ENCODE assay signal across 21 cellular contexts in the genomic region with DNA sequence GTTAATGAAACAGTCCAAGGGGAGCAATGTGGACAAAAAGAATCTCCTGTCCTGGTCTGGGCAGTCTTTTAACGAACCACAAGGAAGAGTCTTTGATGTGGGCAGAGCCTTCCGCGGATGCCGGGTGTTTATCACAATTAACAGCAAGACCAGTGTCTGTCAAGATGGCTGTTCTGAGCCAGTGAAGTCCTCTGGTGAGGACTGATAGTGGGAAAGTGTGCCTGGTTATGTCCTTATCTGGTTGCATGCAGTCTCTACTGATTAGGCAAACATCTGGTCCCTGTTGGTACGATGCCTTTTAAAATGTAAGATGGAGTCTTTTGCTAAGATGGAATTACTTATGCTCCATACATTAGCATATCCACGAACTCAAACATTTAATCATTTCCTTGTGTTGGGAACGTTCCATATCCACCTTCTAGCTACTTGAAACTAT.
"Had no signal": no experiment of that assay in that cellular context is flagged by ENCODE, and none has a peak within 500 bp of the region (broad histone marks: within the 10 kb centered on the region; RNA-seq: fewer than 3 reads in every experiment).

No MANE protein-coding gene starts in this region.

- H3K4me1 Mint-ChIP-seq: activated CD4-positive, alpha-beta T cell treated with anti-CD3 and anti-CD28 coated beads, Interleukin-2, amount 10 ng/mL, durations not matched to agents 24 days and 14 days; activated CD8-positive, alpha-beta memory T cell treated with anti-CD3 and anti-CD28 coated beads, Interleukin-2, amount 10 ng/mL, durations not matched to agents 7 days and 5 days; activated naive CD4-positive, alpha-beta T cell treated with anti-CD3 and anti-CD28 coated beads, Interleukin-2, amount 10 ng/mL, durations not matched to agents 7 days and 5 days; activated naive CD8-positive, alpha-beta T cell treated with anti-CD3 and anti-CD28 coated beads, Interleukin-2, amount 50 U/mL, for 24 hours; naive thymus-derived CD4-positive, alpha-beta T cell had no signal

- H3K4me3 ChIP-seq: cardiac muscle cell, heart right ventricle, lower lobe of right lung, upper lobe of left lung had no signal

- H3K36me3 ChIP-seq: cardiac muscle cell, heart right ventricle, lower lobe of right lung, upper lobe of left lung had no signal

- H3K27ac ChIP-seq: cardiac muscle cell, heart right ventricle, lower lobe of right lung, upper lobe of left lung, VCaP had no signal

- H3K27me3 Mint-ChIP-seq: activated CD4-positive, alpha-beta T cell treated with anti-CD3 and anti-CD28 coated beads, Interleukin-2, amount 10 ng/mL, durations not matched to agents 24 days and 14 days; activated CD8-positive, alpha-beta memory T cell treated with anti-CD3 and anti-CD28 coated beads, Interleukin-2, amount 10 ng/mL, durations not matched to agents 7 days and 5 days; activated CD8-positive, alpha-beta T cell treated with anti-CD3 and anti-CD28 coated beads for 36 hours; activated naive CD4-positive, alpha-beta T cell treated with anti-CD3 and anti-CD28 coated beads, Interleukin-2, amount 10 ng/mL, durations not matched to agents 7 days and 5 days; activated naive CD8-positive, alpha-beta T cell treated with anti-CD3 and anti-CD28 coated beads, Interleukin-2, amount 50 U/mL, for 24 hours; progenitor cell of endocrine pancreas had no signal

- DNase-seq: activated CD4-positive, alpha-beta T cell treated with anti-CD3 and anti-CD28 coated beads, Interleukin-2, amount 10 ng/mL, durations not matched to agents 24 days and 14 days; activated CD8-positive, alpha-beta memory T cell treated with anti-CD3 and anti-CD28 coated beads, Interleukin-2, amount 10 ng/mL, durations not matched to agents 7 days and 5 days; activated CD8-positive, alpha-beta T cell treated with anti-CD3 and anti-CD28 coated beads for 36 hours; activated effector memory CD4-positive, alpha-beta T cell treated with anti-CD3 and anti-CD28 coated beads, Interleukin-2, amount 50 U/mL, for 16 hours; activated naive CD4-positive, alpha-beta T cell treated with anti-CD3 and anti-CD28 coated beads, Interleukin-2, amount 10 ng/mL, durations not matched to agents 7 days and 5 days; activated naive CD8-positive, alpha-beta T cell treated with anti-CD3 and anti-CD28 coated beads, Interleukin-2, amount 50 U/mL, for 24 hours; activated T-cell treated with anti-CD3 and anti-CD28 coated beads for 4 hours; cortex of kidney; foreskin fibroblast; heart right ventricle; lower lobe of right lung; naive thymus-derived CD4-positive, alpha-beta T cell; stimulated activated CD4-positive, alpha-beta T cell treated with anti-CD3 and anti-CD28 coated beads, Interleukin-4, amount 100 ng/mL, for 24 hours; stimulated activated naive CD8-positive, alpha-beta T cell treated with anti-CD3 and anti-CD28 coated beads, Interleukin-15, Interleukin-2, amounts not matched to agents 100 U/mL and 50 U/mL, for 24 hours; T-helper 9 cell; upper lobe of left lung had no signal

- H3K4me1 ChIP-seq: heart right ventricle, lower lobe of right lung, upper lobe of left lung had no signal

- H3K4me3 Mint-ChIP-seq: activated CD4-positive, alpha-beta T cell treated with anti-CD3 and anti-CD28 coated beads, Interleukin-2, amount 10 ng/mL, durations not matched to agents 24 days and 14 days; activated CD8-positive, alpha-beta memory T cell treated with anti-CD3 and anti-CD28 coated beads, Interleukin-2, amount 10 ng/mL, durations not matched to agents 7 days and 5 days; activated CD8-positive, alpha-beta T cell treated with anti-CD3 and anti-CD28 coated beads for 36 hours; activated naive CD4-positive, alpha-beta T cell treated with anti-CD3 and anti-CD28 coated beads, Interleukin-2, amount 10 ng/mL, durations not matched to agents 7 days and 5 days; activated naive CD8-positive, alpha-beta T cell treated with anti-CD3 and anti-CD28 coated beads, Interleukin-2, amount 50 U/mL, for 24 hours; naive thymus-derived CD4-positive, alpha-beta T cell had no signal

- H3K27ac Mint-ChIP-seq: activated CD4-positive, alpha-beta T cell treated with anti-CD3 and anti-CD28 coated beads, Interleukin-2, amount 10 ng/mL, durations not matched to agents 24 days and 14 days; activated CD8-positive, alpha-beta memory T cell treated with anti-CD3 and anti-CD28 coated beads, Interleukin-2, amount 10 ng/mL, durations not matched to agents 7 days and 5 days; activated CD8-positive, alpha-beta T cell treated with anti-CD3 and anti-CD28 coated beads for 36 hours; activated naive CD4-positive, alpha-beta T cell treated with anti-CD3 and anti-CD28 coated beads, Interleukin-2, amount 10 ng/mL, durations not matched to agents 7 days and 5 days; activated naive CD8-positive, alpha-beta T cell treated with anti-CD3 and anti-CD28 coated beads, Interleukin-2, amount 50 U/mL, for 24 hours; naive thymus-derived CD4-positive, alpha-beta T cell; progenitor cell of endocrine pancreas had no signal

- H3K36me3 Mint-ChIP-seq: activated CD8-positive, alpha-beta memory T cell treated with anti-CD3 and anti-CD28 coated beads, Interleukin-2, amount 10 ng/mL, durations not matched to agents 7 days and 5 days; activated naive CD4-positive, alpha-beta T cell treated with anti-CD3 and anti-CD28 coated beads, Interleukin-2, amount 10 ng/mL, durations not matched to agents 7 days and 5 days had no signal

- ATAC-seq: activated CD4-positive, CD25-positive, alpha-beta regulatory T cell treated with anti-CD3 and anti-CD28 coated beads, Interleukin-2, amount 50 U/mL, for 24 hours; activated CD8-positive, alpha-beta memory T cell treated with anti-CD3 and anti-CD28 coated beads, Interleukin-2, amount 10 ng/mL, durations not matched to agents 7 days and 5 days; activated CD8-positive, alpha-beta T cell treated with anti-CD3 and anti-CD28 coated beads for 36 hours; activated naive CD8-positive, alpha-beta T cell treated with anti-CD3 and anti-CD28 coated beads, Interleukin-2, amount 50 U/mL, for 24 hours; heart right ventricle; left lobe of liver; lower lobe of right lung; naive thymus-derived CD4-positive, alpha-beta T cell; stimulated activated naive CD8-positive, alpha-beta T cell treated with anti-CD3 and anti-CD28 coated beads, Interleukin-15, Interleukin-2, amounts not matched to agents 100 U/mL and 50 U/mL, for 24 hours had no signal

- H3K27me3 ChIP-seq: cardiac muscle cell, heart right ventricle, upper lobe of left lung had no signal
